23 cellular contexts compared by ENCODE assay signal in genomic region chr22:21674611-21675010, GRCh38. TPM values are rescaled to one million over a fixed set of nuclear protein-coding genes. Genes with fewer than 3 reads are reported as not detected.
DNase-seq lines count a peak whose midpoint lies in the region; ATAC-seq, FAIRE-seq and TF ChIP-seq lines count a peak whose summit lies in the region.
"Had no signal": no experiment of that assay in that cellular context is flagged by ENCODE, and none has a peak within 500 bp of the region (broad histone marks: within the 10 kb centered on the region; RNA-seq: fewer than 3 reads in every experiment).

No MANE protein-coding gene starts in this region.

- TF ChIP-seq EP300 in K562 (IDR thresholded peaks at IDR 0.05; ENCODE audit: low read length), result no peak

- H3K4me1 ChIP-seq in K562 (replicated peaks in 1 of 2; ENCODE audit: control insufficient read depth in 2 of 2, insufficient read depth in 2 of 2, low read length in 2 of 2) (peaks cover 0 to 16% of the 10 kb centered on the region in 2 experiments; a peak in 2 of 5 replicates), mesenchymal stem cell (ENCODE audit: control insufficient read depth, insufficient read depth, low read depth, low read length) (peaks cover 28% of the 10 kb centered on the region)
- H3K4me1 ChIP-seq: A549 had no signal

- 93% methylated on average over 9 of the region's 9 CpGs for WGBS in K562 (ENCODE audit: insufficient coverage, low coverage, missing lambda C conversion rate)
- WGBS in mesenchymal stem cell, result 97% methylated on average over 8 of the region's 9 CpGs

- H3K27me3 ChIP-seq in K562 (ENCODE audit: control insufficient read depth in 2 of 2, insufficient read depth in 2 of 2, low read length in 2 of 2) (no peaks in the 10 kb centered on the region), mesenchymal stem cell (ENCODE audit: control insufficient read depth in 1 of 2, insufficient read depth in 1 of 2, low read length in 2 of 2) (no peaks in the 10 kb centered on the region)
- H3K27me3 ChIP-seq: BLaER1 treated with 17β-estradiol and CSF1 and Interleukin-3, amounts not matched to agents 10 nM and 100 nM had no signal

- H3K79me1 ChIP-seq in mesenchymal stem cell (replicated peaks; ENCODE audit: low read length, poor library complexity, severe bottlenecking), result peaks cover 14% of the 10 kb centered on the region

- no peak overlapping the region for H4K91ac ChIP-seq in mesenchymal stem cell (ENCODE audit: low read length)

- H3K79me2 ChIP-seq in K562 (ENCODE audit: control insufficient read depth, insufficient read depth, low read length), result peaks cover 3% of the 10 kb centered on the region; the same call in 2 of the 3 replicates

- DNase-seq in K562 (ENCODE audit: extremely low read depth in 1 of 4, low spot score in 3 of 4) (peak in 1 of 4 experiments; percentile 55), mesenchymal stem cell (no peak), COR-L47 (lab: John Stamatoyannopoulos, UW) (no peak), NCI-H2081 (lab: John Stamatoyannopoulos, UW) (no peak), 8988T (no peak)
- DNase-seq: AML-193; CD4-positive, alpha-beta T cell; CD8-positive, alpha-beta T cell; DMS 273 treated with DMSO at 0.1 percent for 48 hours; DMS153; DMS53; DMS79; DND-41; EL; GDM1 had no signal

- POLR2A ChIA-PET in K562 (lab: Yijun Ruan, JAX), result interaction anchor here (0.6 to 2.6 kb wide), 16 partner anchors 8 to 179 kb away, joined by 3 to 34 read pairs (median 4); partner anchors contain the start of genes PPIL2 and SDF2L1

- no peak overlapping the region for H3K4me3 ChIP-seq in K562
- no peak overlapping the region for H3K4me3 ChIP-seq in mesenchymal stem cell (ENCODE audit: insufficient read depth in 1 of 2, low read depth in 1 of 2, low read length in 2 of 2)
- H3K4me3 ChIP-seq: A549; BLaER1 treated with 17β-estradiol and CSF1 and Interleukin-3, amounts not matched to agents 10 nM and 100 nM; GM12878 had no signal

- H2AFZ ChIP-seq in K562 (ENCODE audit: low read depth, low read length), result no peak overlapping the region
- no peak overlapping the region for H2AFZ ChIP-seq in mesenchymal stem cell (ENCODE audit: low read depth, low read length)

- no peak overlapping the region for H3K4ac ChIP-seq in mesenchymal stem cell (ENCODE audit: low read depth in 1 of 2, low read length in 2 of 2)

- H3K14ac ChIP-seq in mesenchymal stem cell (ENCODE audit: low read length in 2 of 2), result no peak overlapping the region

- H3K27ac ChIP-seq in K562 (ENCODE audit: extremely low read depth, low read depth, low read length) (no peak overlapping the region), mesenchymal stem cell (ENCODE audit: low read length, poor library complexity, severe bottlenecking) (peak overlapping the region; percentile 24)
- H3K27ac ChIP-seq: A549; BLaER1 treated with 17β-estradiol and CSF1 and Interleukin-3, amounts not matched to agents 10 nM and 100 nM; C4-2B had no signal

- H3K9me1 ChIP-seq in K562 (ENCODE audit: control insufficient read depth, insufficient read depth, low read length), result peaks cover 8% of the 10 kb centered on the region

- H3K4me2 ChIP-seq in K562 (ENCODE audit: insufficient read depth, low read length) (no peak overlapping the region), mesenchymal stem cell (ENCODE audit: low read length, poor library complexity, severe bottlenecking) (peak overlapping the region; percentile 25)
- H3K4me2 ChIP-seq: A549; BLaER1 treated with 17β-estradiol and CSF1 and Interleukin-3, amounts not matched to agents 10 nM and 100 nM had no signal

- TF ChIP-seq POLR2A in K562 (conservative IDR thresholded peaks at IDR 0.05), result no peak

- no peak for ATAC-seq in K562
- ATAC-seq: CD8-positive, alpha-beta T cell; GM12878 had no signal

- H3K18ac ChIP-seq in mesenchymal stem cell (ENCODE audit: low read depth in 1 of 2, low read length in 2 of 2), result no peak overlapping the region

- H2AK5ac ChIP-seq in mesenchymal stem cell (ENCODE audit: low read length, severe bottlenecking), result no peak overlapping the region

- in situ Hi-C loops in K562 (cut with MboI), result loop anchor here (25.0 kb wide), 1 partner anchor 1337 kb away; no protein-coding TSS in a partner anchor

- no peak for FAIRE-seq in K562 (lab: Jason Lieb, UNC)
- FAIRE-seq: A549, GM12878, GM12892, GM18507 had no signal

- H2BK5ac ChIP-seq in mesenchymal stem cell (ENCODE audit: low read depth, low read length, poor library complexity, severe bottlenecking), result no peak overlapping the region

- H2BK120ac ChIP-seq in mesenchymal stem cell (ENCODE audit: low read depth, low read length), result no peak overlapping the region

- no peak for TF ChIP-seq CTCF in K562 (IDR thresholded peaks at IDR 0.05 in 2 of 3, conservative IDR thresholded peaks at IDR 0.05 in 1 of 3; ENCODE audit: insufficient read depth in 2 of 3, low read depth in 1 of 3, low read length in 3 of 3)

- peaks cover 14% of the 10 kb centered on the region for H4K20me1 ChIP-seq in K562 (replicated peaks; ENCODE audit: control insufficient read depth, insufficient read depth, low read length)

- H3K9ac ChIP-seq in K562 (ENCODE audit: insufficient read depth in 1 of 2, low read depth in 2 of 2, low read length in 2 of 2) (no peak overlapping the region; a peak in 1 of 4 replicates), mesenchymal stem cell (ENCODE audit: low read length) (no peak overlapping the region)

- intact Hi-C loops in K562 (cut with micrococcal nuclease), result no loop called here

- no peak for TF ChIP-seq RAD21 in K562 (CRISPR knock-in tag; conservative IDR thresholded peaks at IDR 0.05 in 1 of 2, IDR thresholded peaks at IDR 0.05 in 1 of 2)

- H4K8ac ChIP-seq in mesenchymal stem cell (ENCODE audit: low read length), result no peak overlapping the region

- H3K9me3 ChIP-seq in K562 (replicated peaks; ENCODE audit: control insufficient read depth, insufficient read depth, low read depth, low read length) (no peaks in the 10 kb centered on the region), mesenchymal stem cell (ENCODE audit: control insufficient read depth, low read length) (no peaks in the 10 kb centered on the region)
- H3K9me3 ChIP-seq: A549 had no signal

- no peak overlapping the region for H3K23ac ChIP-seq in mesenchymal stem cell (ENCODE audit: low read length in 2 of 2)

- no peak overlapping the region for H2BK15ac ChIP-seq in mesenchymal stem cell (ENCODE audit: low read depth, poor library complexity, severe bottlenecking)

- H3K36me3 ChIP-seq in K562 (ENCODE audit: control insufficient read depth, insufficient read depth, low read length), result peaks cover 76% of the 10 kb centered on the region
- peaks cover 41 to 60% of the 10 kb centered on the region in 2 experiments for H3K36me3 ChIP-seq in mesenchymal stem cell (ENCODE audit: control insufficient read depth in 1 of 2, insufficient read depth in 2 of 2, low read depth in 1 of 2, low read length in 2 of 2)

- no TSS peak for BruUV-seq in K562 (replicated peaks; lab: Mats Ljungman, UMichigan)

- CTCF ChIA-PET in K562 (lab: Yijun Ruan, JAX; ENCODE audit: low intra/inter-chr PET ratio), result interaction anchor here (0.6 kb wide), 1 partner anchor 278 kb away, joined by 3 read pairs; the partner anchor contains the start of gene PPM1F

- no peak overlapping the region for H2BK12ac ChIP-seq in mesenchymal stem cell (ENCODE audit: low read length in 2 of 2)

RNA-seq across cellular contexts. Expression of gene PPIL2, which starts 8.8 kb away (rescaled TPM):
- total RNA-seq in K562 (2011; cell fraction: chromatin; rRNA removed; ENCODE audit: low replicate concordance), result 1,132 and 1,539 TPM in 2 replicates
- 736 and 826 TPM in 2 replicates for total RNA-seq in K562 (2011; cell fraction: nucleolus; rRNA removed)
- 718 and 814 TPM in 2 replicates for total RNA-seq in K562 (2011; cell fraction: nucleoplasm; rRNA removed)
- total RNA-seq in K562 (2014; rRNA removed) (174 and 195 TPM in 2 replicates), K562 (2014; rRNA removed; fragmentation: Illumina TruSeq; extraction: Trizol) (104 and 115 TPM in 2 replicates), K562 (2015; rRNA removed; fragmentation: Illumina TruSeq; extraction: Trizol) (170 and 172 TPM in 2 replicates), K562 (2021) (251 and 267 TPM in 2 replicates)
- polyA plus RNA-seq in K562 (2011; rRNA removed) (193 and 247 TPM in 2 replicates), K562 (2014; fragmentation: Illumina TruSeq; extraction: Trizol) (250 and 261 TPM in 2 replicates), K562 (2014; fragmentation: Nextera tagmentation; extraction: Ambion mirVana) (10 to 100 TPM; 13.2 to 28.8 TPM), K562 (2014; rRNA removed) (268 and 298 TPM in 2 replicates)
- 143 and 211 TPM in 2 replicates for polyA plus RNA-seq in K562 (2011; cell fraction: cytosol; rRNA removed)
- polyA plus RNA-seq in K562 (2011; cell fraction: nucleus; rRNA removed), result 801 and 951 TPM in 2 replicates
- polyA plus RNA-seq in K562 (2012), result 185 and 193 TPM in 2 replicates
- polyA minus RNA-seq in K562 (2011; rRNA and poly(A)+ RNA removed), result 228 and 271 TPM in 2 replicates
- polyA minus RNA-seq in K562 (2011; cell fraction: cytosol; rRNA and poly(A)+ RNA removed), result 95.6 and 98.4 TPM in 2 replicates
- polyA minus RNA-seq in K562 (2011; cell fraction: nucleus; rRNA and poly(A)+ RNA removed), result 325 and 509 TPM in 2 replicates
- 30.8 TPM for polyA plus RNA-seq in mesenchymal stem cell (2013, experiment 1 of 2)
- 29.5 TPM for polyA plus RNA-seq in mesenchymal stem cell (2013, experiment 2 of 2)

RNA-seq across cellular contexts. Expression of gene SDF2L1, which starts 32.5 kb away (rescaled TPM):
- 72.2 and 221 TPM in 2 replicates for total RNA-seq in K562 (2011; cell fraction: chromatin; rRNA removed; ENCODE audit: low replicate concordance)
- 489 and 555 TPM in 2 replicates for total RNA-seq in K562 (2011; cell fraction: nucleolus; rRNA removed)
- 263 and 279 TPM in 2 replicates for total RNA-seq in K562 (2011; cell fraction: nucleoplasm; rRNA removed)
- total RNA-seq in K562 (2014; rRNA removed), result 894 and 989 TPM in 2 replicates
- total RNA-seq in K562 (2014; rRNA removed; fragmentation: Illumina TruSeq; extraction: Trizol), result 41.9 and 82.9 TPM in 2 replicates
- total RNA-seq in K562 (2015; rRNA removed; fragmentation: Illumina TruSeq; extraction: Trizol), result 135 and 153 TPM in 2 replicates
- total RNA-seq in K562 (2021), result 551 and 557 TPM in 2 replicates
- 124 and 218 TPM in 2 replicates for polyA plus RNA-seq in K562 (2011; rRNA removed)
- 273 and 603 TPM in 2 replicates for polyA plus RNA-seq in K562 (2011; cell fraction: cytosol; rRNA removed)
- 110 and 123 TPM in 2 replicates for polyA plus RNA-seq in K562 (2011; cell fraction: nucleus; rRNA removed)
- 384 and 632 TPM in 2 replicates for polyA plus RNA-seq in K562 (2012)
- polyA plus RNA-seq in K562 (2014; fragmentation: Illumina TruSeq; extraction: Trizol), result 33.8 and 82.2 TPM in 2 replicates
- polyA plus RNA-seq in K562 (2014; fragmentation: Nextera tagmentation; extraction: Ambion mirVana), result 10 to 100 TPM; 15.1 to 34.8 TPM
- 666 and 827 TPM in 2 replicates for polyA plus RNA-seq in K562 (2014; rRNA removed)
- 50.1 and 80.5 TPM in 2 replicates for polyA minus RNA-seq in K562 (2011; rRNA and poly(A)+ RNA removed)
- polyA minus RNA-seq in K562 (2011; cell fraction: cytosol; rRNA and poly(A)+ RNA removed), result 107 and 114 TPM in 2 replicates
- 37.7 and 69.6 TPM in 2 replicates for polyA minus RNA-seq in K562 (2011; cell fraction: nucleus; rRNA and poly(A)+ RNA removed)
- polyA plus RNA-seq in mesenchymal stem cell (2013, experiment 1 of 2), result 27.4 TPM
- 27.8 TPM for polyA plus RNA-seq in mesenchymal stem cell (2013, experiment 2 of 2)

RNA-seq across cellular contexts. Expression of gene CCDC116, which starts 42.1 kb away (rescaled TPM):
- 11.2 and 34.3 TPM in 2 replicates for total RNA-seq in K562 (2011; cell fraction: chromatin; rRNA removed; ENCODE audit: low replicate concordance)
- 28.7 and 33.9 TPM in 2 replicates for total RNA-seq in K562 (2011; cell fraction: nucleolus; rRNA removed)
- 18.1 and 19.5 TPM in 2 replicates for total RNA-seq in K562 (2011; cell fraction: nucleoplasm; rRNA removed)
- 9.3 and 13.6 TPM in 2 replicates for total RNA-seq in K562 (2014; rRNA removed)
- total RNA-seq in K562 (2014; rRNA removed; fragmentation: Illumina TruSeq; extraction: Trizol), result 2.1 and 2.8 TPM in 2 replicates
- total RNA-seq in K562 (2015; rRNA removed; fragmentation: Illumina TruSeq; extraction: Trizol), result 4.7 and 5.2 TPM in 2 replicates
- 11.3 and 15.6 TPM in 2 replicates for total RNA-seq in K562 (2021)
- polyA plus RNA-seq in K562 (2011; rRNA removed), result 1.6 and 2.1 TPM in 2 replicates
- polyA plus RNA-seq in K562 (2011; cell fraction: cytosol; rRNA removed), result 1.8 and 5.8 TPM in 2 replicates
- polyA plus RNA-seq in K562 (2011; cell fraction: nucleus; rRNA removed), result 6.5 and 19.5 TPM in 2 replicates
- polyA plus RNA-seq in K562 (2012), result 5.2 and 6.4 TPM in 2 replicates
- polyA plus RNA-seq in K562 (2014; fragmentation: Illumina TruSeq; extraction: Trizol), result 6.3 and 8.9 TPM in 2 replicates
- 1 to 10 TPM; 1.6 to 2.3 TPM for polyA plus RNA-seq in K562 (2014; fragmentation: Nextera tagmentation; extraction: Ambion mirVana)
- 7.1 and 8.6 TPM in 2 replicates for polyA plus RNA-seq in K562 (2014; rRNA removed)
- polyA minus RNA-seq in K562 (2011; rRNA and poly(A)+ RNA removed), result 1.3 and 1.8 TPM in 2 replicates
- polyA minus RNA-seq in K562 (2011; cell fraction: cytosol; rRNA and poly(A)+ RNA removed), result 1.5 and 3.9 TPM in 2 replicates
- 8.3 and 12.3 TPM in 2 replicates for polyA minus RNA-seq in K562 (2011; cell fraction: nucleus; rRNA and poly(A)+ RNA removed)
- 0.18 TPM for polyA plus RNA-seq in mesenchymal stem cell (2013, experiment 1 of 2)
- 0.11 TPM for polyA plus RNA-seq in mesenchymal stem cell (2013, experiment 2 of 2)
- total RNA-seq: A172, G401 had no signal

RNA-seq across cellular contexts. Expression of gene YDJC, which starts 44.8 kb away (rescaled TPM):
- total RNA-seq in K562 (2011; cell fraction: chromatin; rRNA removed; ENCODE audit: low replicate concordance), result 121 and 504 TPM in 2 replicates
- total RNA-seq in K562 (2011; cell fraction: nucleolus; rRNA removed), result 857 and 885 TPM in 2 replicates
- 325 and 370 TPM in 2 replicates for total RNA-seq in K562 (2011; cell fraction: nucleoplasm; rRNA removed)
- 871 and 1,007 TPM in 2 replicates for total RNA-seq in K562 (2014; rRNA removed)
- 69.0 and 87.5 TPM in 2 replicates for total RNA-seq in K562 (2014; rRNA removed; fragmentation: Illumina TruSeq; extraction: Trizol)
- 164 and 196 TPM in 2 replicates for total RNA-seq in K562 (2015; rRNA removed; fragmentation: Illumina TruSeq; extraction: Trizol)
- total RNA-seq in K562 (2021), result 626 and 641 TPM in 2 replicates
- polyA plus RNA-seq in K562 (2011; rRNA removed), result 203 and 277 TPM in 2 replicates
- polyA plus RNA-seq in K562 (2011; cell fraction: cytosol; rRNA removed), result 382 and 1,449 TPM in 2 replicates
- 629 and 1,089 TPM in 2 replicates for polyA plus RNA-seq in K562 (2011; cell fraction: nucleus; rRNA removed)
- polyA plus RNA-seq in K562 (2012), result 282 and 288 TPM in 2 replicates
- 106 and 159 TPM in 2 replicates for polyA plus RNA-seq in K562 (2014; fragmentation: Illumina TruSeq; extraction: Trizol)
- polyA plus RNA-seq in K562 (2014; fragmentation: Nextera tagmentation; extraction: Ambion mirVana), result 10 to 100 TPM; 13.5 to 23.5 TPM
- 707 and 732 TPM in 2 replicates for polyA plus RNA-seq in K562 (2014; rRNA removed)
- polyA minus RNA-seq in K562 (2011; rRNA and poly(A)+ RNA removed), result 35.0 and 44.2 TPM in 2 replicates
- 212 and 264 TPM in 2 replicates for polyA minus RNA-seq in K562 (2011; cell fraction: cytosol; rRNA and poly(A)+ RNA removed)
- 294 and 313 TPM in 2 replicates for polyA minus RNA-seq in K562 (2011; cell fraction: nucleus; rRNA and poly(A)+ RNA removed)
- 13.7 TPM for polyA plus RNA-seq in mesenchymal stem cell (2013, experiment 1 of 2)
- 13.9 TPM for polyA plus RNA-seq in mesenchymal stem cell (2013, experiment 2 of 2)
